Comparison of ENCODE assay signal across 8 cellular contexts in genomic region chr11:44899959-44900358, GRCh38. TPM values are rescaled to one million over a fixed set of nuclear protein-coding genes. Genes with fewer than 3 reads are reported as not detected.
DNase-seq lines count a peak whose midpoint lies in the region; ATAC-seq and TF ChIP-seq lines count a peak whose summit lies in the region.

No MANE protein-coding gene starts in this region.

- TF ChIP-seq CTCF in GM12864 (IDR thresholded peaks at IDR 0.05; ENCODE audit: low read depth, low read length, missing control alignments) (no peak), mucosa of descending colon (IDR thresholded peaks at IDR 0.05) (no peak)

- H3K4me1 ChIP-seq in mucosa of descending colon (ENCODE audit: low read depth): no peaks in the 10 kb centered on the region
- H3K4me1 ChIP-seq in CD8-positive, alpha-beta memory T cell (ENCODE audit: insufficient read depth, low read length): no peaks in the 10 kb centered on the region

- H3K36me3 ChIP-seq in MG63: no peaks in the 10 kb centered on the region
- H3K36me3 ChIP-seq in mucosa of descending colon (ENCODE audit: low read depth): no peaks in the 10 kb centered on the region
- peaks cover 4% of the 10 kb centered on the region for H3K36me3 ChIP-seq in CD8-positive, alpha-beta memory T cell (ENCODE audit: insufficient read depth, low read length)

- H3K4me3 ChIP-seq in GM12864 (ENCODE audit: low read depth, low read length) (no peak overlapping the region), MG63 (no peak overlapping the region), mucosa of descending colon (no peak overlapping the region)
- H3K4me3 ChIP-seq in CD8-positive, alpha-beta memory T cell (ENCODE audit: low read length): no peak overlapping the region

- no peaks in the 10 kb centered on the region; the same call in none of the 2 replicates for H3K9me3 ChIP-seq in MG63
- no peaks in the 10 kb centered on the region for H3K9me3 ChIP-seq in mucosa of descending colon
- H3K9me3 ChIP-seq in CD8-positive, alpha-beta memory T cell (ENCODE audit: low read length): no peaks in the 10 kb centered on the region

- H3K27ac Mint-ChIP-seq in activated naive CD4-positive, alpha-beta T cell treated with anti-CD3 and anti-CD28 coated beads, Interleukin-2, amount 50 U/mL, for 72 hours: no peak overlapping the region
- H3K27ac Mint-ChIP-seq in CD8-positive, alpha-beta memory T cell: no peak overlapping the region

- ATAC-seq in activated naive CD4-positive, alpha-beta T cell treated with anti-CD3 and anti-CD28 coated beads, Interleukin-2, amount 50 U/mL, for 72 hours: peak; percentile 64 to 88
- ATAC-seq in mucosa of descending colon (peak; percentile 75), GM18498 (IDR thresholded peaks at IDR 0.05; ENCODE audit: unreplicated experiment) (no peak), GM18511 (IDR thresholded peaks at IDR 0.05; ENCODE audit: unreplicated experiment) (no peak)

- H3K4me3 Mint-ChIP-seq in CD8-positive, alpha-beta memory T cell: no peak overlapping the region

- H3K36me3 Mint-ChIP-seq in activated naive CD4-positive, alpha-beta T cell treated with anti-CD3 and anti-CD28 coated beads, Interleukin-2, amount 50 U/mL, for 72 hours: peaks cover 0 to 7% of the 10 kb centered on the region in 2 donors
- H3K36me3 Mint-ChIP-seq in CD8-positive, alpha-beta memory T cell: peaks cover 12 to 21% (median 14%) of the 10 kb centered on the region in 3 donors

- POLR2A ChIA-PET in CD8-positive, alpha-beta memory T cell (lab: Charles Lee): no interaction called here

- CTCF ChIA-PET in CD8-positive, alpha-beta memory T cell (lab: Charles Lee): interaction anchor here (2.7 kb wide), 1 partner anchor 11 kb away, joined by 7 read pairs; no protein-coding TSS in a partner anchor

- H3K9me3 Mint-ChIP-seq in activated naive CD4-positive, alpha-beta T cell treated with anti-CD3 and anti-CD28 coated beads, Interleukin-2, amount 50 U/mL, for 72 hours: peaks cover 0 to 3% of the 10 kb centered on the region in 2 donors
- peaks cover 0 to 3% (median 0%) of the 10 kb centered on the region in 5 donors for H3K9me3 Mint-ChIP-seq in CD8-positive, alpha-beta memory T cell

- no peaks in the 10 kb centered on the region for H3K27me3 ChIP-seq in MG63
- no peaks in the 10 kb centered on the region for H3K27me3 ChIP-seq in CD8-positive, alpha-beta memory T cell (ENCODE audit: insufficient read depth, low read length, poor library complexity, severe bottlenecking)

- DNase-seq in GM12864 (ENCODE audit: low read depth) (peak; percentile 38), MG63 (peak; percentile 45), mucosa of descending colon (peak in 1 of 3 donors; percentile 24), midbrain (lab: John Stamatoyannopoulos, UW) (no peak)
- DNase-seq in activated naive CD4-positive, alpha-beta T cell treated with anti-CD3 and anti-CD28 coated beads, Interleukin-2, amount 50 U/mL, for 72 hours (ENCODE audit: low spot score in 2 of 2): peak in 1 of 2 donors; percentile 50
- no peak for DNase-seq in CD8-positive, alpha-beta memory T cell

- H3K27ac ChIP-seq in CD8-positive, alpha-beta memory T cell (ENCODE audit: low read depth, low read length): no peak overlapping the region

- intact Hi-C loops in mucosa of descending colon (cut with DNase I, micrococcal nuclease): no loop called here

- peaks cover 0 to 3% of the 10 kb centered on the region in 2 donors for H3K27me3 Mint-ChIP-seq in CD8-positive, alpha-beta memory T cell

- no peaks in the 10 kb centered on the region for H3K4me1 Mint-ChIP-seq in CD8-positive, alpha-beta memory T cell

RNA-seq across cellular contexts. Expression of gene TP53I11, which starts 50.7 kb away (rescaled TPM):
- 25.3 and 43.3 TPM in 2 replicates for total RNA-seq in MG63 (2014; rRNA removed; shearing (Covaris generic); ENCODE audit: low replicate concordance)
- total RNA-seq in activated naive CD4-positive, alpha-beta T cell treated with anti-CD3 and anti-CD28 coated beads, Interleukin-2, amount 50 U/mL, for 72 hours: 10 to 100 TPM in 1 of 2 donors, 1 to 10 TPM in 1; 7.5 to 21.5 TPM
- 10 to 100 TPM; 48.4 to 95.9 (median 91.9) TPM for total RNA-seq in mucosa of descending colon
- total RNA-seq in CD8-positive, alpha-beta memory T cell: 10 to 100 TPM; 16.9 to 18.1 TPM
- polyA plus RNA-seq in CD8-positive, alpha-beta memory T cell: 32.1 TPM

Comparison
In these comparisons a context has a peak if more than half of its experiments do, and no peak if none do; other contexts are left out.
1. DNase-seq: peak in GM12864 (single experiment) and MG63 (single experiment); none in midbrain (single experiment) and CD8-positive, alpha-beta memory T cell (0 of 5).
2. ATAC-seq: peak in activated naive CD4-positive, alpha-beta T cell treated with anti-CD3 and anti-CD28 coated beads, Interleukin-2, amount 50 U/mL, for 72 hours (2 of 2) and mucosa of descending colon (single experiment); none in GM18498 (single experiment) and GM18511 (single experiment).